27 cellular contexts compared by ENCODE assay signal in the genomic region with DNA sequence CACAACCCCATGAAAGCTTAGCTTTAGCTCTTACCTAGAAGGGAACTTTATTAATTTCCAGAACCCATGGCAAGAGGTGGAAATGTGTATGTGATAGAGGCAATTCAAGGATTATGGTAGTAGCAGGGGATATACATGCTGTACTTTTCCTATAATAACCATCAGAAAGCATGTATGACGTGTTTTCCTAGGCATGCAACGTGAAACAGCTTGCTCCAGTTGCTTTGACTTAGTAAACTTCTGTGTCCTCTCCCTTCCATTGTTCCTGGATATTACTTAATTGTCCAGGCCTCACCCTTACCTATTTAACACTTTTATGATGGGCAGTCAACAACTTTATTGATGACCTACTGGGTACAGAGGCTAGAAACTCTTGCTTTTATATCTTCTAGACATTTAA. TPM values are rescaled to one million over a fixed set of nuclear protein-coding genes. Genes with fewer than 3 reads are reported as not detected.
DNase-seq lines count a peak whose midpoint lies in the region; ATAC-seq, FAIRE-seq and TF ChIP-seq lines count a peak whose summit lies in the region.
"Had no signal": no experiment of that assay in that cellular context is flagged by ENCODE, and none has a peak within 500 bp of the region (broad histone marks: within the 10 kb centered on the region; RNA-seq: fewer than 3 reads in every experiment).

No MANE protein-coding gene starts in this region.

- DNase-seq in bronchial epithelial cell (ENCODE audit: low read depth) (peak; percentile 81), epithelial cell of prostate (ENCODE audit: low read depth, low spot score) (no peak), left colon (no peak), D721Med (ENCODE audit: insufficient read length, low spot score) (no peak), occipital lobe (lab: John Stamatoyannopoulos, UW) (no peak), posterior vena cava (ENCODE audit: low spot score) (no peak), GM23248 (no peak)
- DNase-seq: 8988T; ACHN; BE2C; C1 segment of cervical spinal cord; CD4-positive, alpha-beta memory T cell; CD4-positive, CD25-positive, alpha-beta regulatory T cell; CD8-positive, alpha-beta memory T cell; COR-L47; DMS53; DMS79; DND-41; EL; GDM1 had no signal

- ATAC-seq in left colon = peak; percentile 49
- ATAC-seq: GM12878 had no signal

- no peak overlapping the region for H2AFZ ChIP-seq in GM23248

- H3K4me1 ChIP-seq in GM23248 (ENCODE audit: insufficient read depth) = no peaks in the 10 kb centered on the region
- H3K4me1 ChIP-seq: BE2C, BLaER1 had no signal

- in situ Hi-C loops in GM23248 (cut with MboI) = no loop called here

- no peak for FAIRE-seq in bronchial epithelial cell (lab: Jason Lieb, UNC)
- FAIRE-seq in D721Med (lab: Jason Lieb, UNC) = no peak
- FAIRE-seq: A204.1, GM12878, GM12892, GM18507 had no signal

- H3K9me3 ChIP-seq in GM23248 (ENCODE audit: low read depth) = no peaks in the 10 kb centered on the region
- H3K9me3 ChIP-seq: BE2C had no signal

- intact Hi-C loops in left colon (cut with DNase I, micrococcal nuclease) (no loop called here), posterior vena cava (cut with DNase I) (loop anchor here in 1 of 2 donors (2.0 kb wide), 1 partner anchor 65 kb away; no protein-coding TSS in a partner anchor)

- no peak for TF ChIP-seq CTCF in bronchial epithelial cell (IDR thresholded peaks at IDR 0.05; ENCODE audit: insufficient read depth, low read length, severe bottlenecking)
- no peak for TF ChIP-seq CTCF in D721Med (IDR thresholded peaks at IDR 0.05; ENCODE audit: insufficient read depth, missing control alignments)

- no peaks in the 10 kb centered on the region for H3K79me2 ChIP-seq in GM23248 (ENCODE audit: insufficient read depth)

- H3K27me3 ChIP-seq in bronchial epithelial cell (ENCODE audit: control insufficient read depth, insufficient read depth, low read length) (no peaks in the 10 kb centered on the region), GM23248 (replicated peaks; ENCODE audit: insufficient read depth) (no peaks in the 10 kb centered on the region)
- H3K27me3 ChIP-seq: BE2C, BLaER1 had no signal

- H3K27ac ChIP-seq in epithelial cell of prostate = peak overlapping the region; percentile 26
- no peak overlapping the region for H3K27ac ChIP-seq in GM23248
- H3K27ac ChIP-seq: BLaER1 had no signal

- no peaks in the 10 kb centered on the region for H4K20me1 ChIP-seq in GM23248 (ENCODE audit: insufficient read depth)
- H4K20me1 ChIP-seq: BLaER1 had no signal

- no peak overlapping the region for H3K4me2 ChIP-seq in GM23248 (ENCODE audit: unreplicated experiment)
- H3K4me2 ChIP-seq: BLaER1 had no signal

- no peak overlapping the region for H3K4me3 ChIP-seq in bronchial epithelial cell (ENCODE audit: low read depth, low read length)
- no peak overlapping the region for H3K4me3 ChIP-seq in GM23248
- H3K4me3 ChIP-seq: BLaER1, GM12878 had no signal

- no peak overlapping the region for H3K9ac ChIP-seq in GM23248
- H3K9ac ChIP-seq: BLaER1 had no signal

- H3K9me2 ChIP-seq in GM23248 (ENCODE audit: insufficient read depth) = no peaks in the 10 kb centered on the region

- H3K36me3 ChIP-seq in bronchial epithelial cell (ENCODE audit: control insufficient read depth, insufficient read depth, low read length) = no peaks in the 10 kb centered on the region
- H3K36me3 ChIP-seq in GM23248 (ENCODE audit: low read depth) = no peaks in the 10 kb centered on the region
- H3K36me3 ChIP-seq: BE2C, BLaER1 had no signal

- WGBS in GM23248 (ENCODE audit: low coverage in 1 of 2, low lambda C conversion rate in 2 of 2, missing lambda C conversion rate in 2 of 2), 2 experiments = 96 to 100% methylated on average over 2 of the region's 2 CpGs

- H3F3A ChIP-seq in GM23248 (ENCODE audit: insufficient read depth) = no peaks in the 10 kb centered on the region

RNA-seq across cellular contexts. Expression of a gene that starts 13.7 kb away (rescaled TPM):
- total RNA-seq in bronchial epithelial cell = 25.5 and 30.1 TPM in 2 replicates
- 10 to 100 TPM in 1 of 2 donors, 1 to 10 TPM in 1; 6.3 to 25.8 TPM for total RNA-seq in left colon
- 3.4 TPM for total RNA-seq in occipital lobe
- 10 to 100 TPM in 1 of 2 donors, 1 to 10 TPM in 1; 6.6 to 10.5 TPM for total RNA-seq in posterior vena cava
- 2.6 and 5.2 TPM in 2 replicates for total RNA-seq in GM23248 (2014; rRNA removed; shearing (Covaris generic))
- 1.2 and 1.7 TPM in 2 replicates for polyA plus RNA-seq in GM23248 (2016; fragmentation: Nextera tagmentation; extraction: Ambion mirVana)
- total RNA-seq: A673; CD4-positive, CD25-positive, alpha-beta regulatory T cell; G401 had no signal
- polyA plus RNA-seq: CD4-positive, alpha-beta memory T cell had no signal
